ENCODE assay signal across 21 cellular contexts in the genomic region with DNA sequence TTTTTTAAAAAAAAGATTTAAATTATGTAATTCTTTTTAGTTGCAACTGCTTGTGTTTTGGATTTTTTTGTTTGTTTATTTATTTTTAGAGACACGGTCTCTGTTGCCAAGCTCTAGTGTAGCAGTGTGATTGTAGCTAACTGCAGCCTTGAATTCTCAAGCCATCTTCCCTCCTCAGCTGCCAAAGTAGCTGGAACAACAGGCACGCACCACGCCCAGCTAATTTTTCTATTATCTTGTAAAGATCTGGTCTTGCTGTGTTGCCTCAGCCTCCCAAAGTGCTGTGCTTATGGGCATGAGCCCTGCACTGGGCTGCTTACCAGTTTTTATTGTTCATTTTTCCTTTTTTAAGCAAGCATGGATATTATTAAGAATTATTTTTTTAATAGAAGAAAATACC. TPM values are rescaled to one million over a fixed set of nuclear protein-coding genes. Genes with fewer than 3 reads are reported as not detected.
A peak's percentile ranks its signal among the peaks of the same experiment; 100 is the strongest.
DNase-seq lines count a peak whose midpoint lies in the region; ATAC-seq and TF ChIP-seq lines count a peak whose summit lies in the region.
"Had no signal": no experiment of that assay in that cellular context is flagged by ENCODE, and none has a peak within 500 bp of the region (broad histone marks: within the 10 kb centered on the region; RNA-seq: fewer than 3 reads in every experiment).

No MANE protein-coding gene starts in this region.

- H3K27ac Mint-ChIP-seq in mesothelial cell of epicardium, result peak overlapping the region; percentile 80
- H3K27ac Mint-ChIP-seq: activated CD4-positive, alpha-beta T cell treated with anti-CD3 and anti-CD28 coated beads for 36 hours; activated naive CD8-positive, alpha-beta T cell; activated T-helper 1 cell treated with anti-CD3 and anti-CD28 coated beads, Interleukin-12 subunit alpha, Interleukin-12 subunit beta, Interleukin-2, Interleukin-4 antibody, amounts not matched to agents 30 ng/mL and 10 ng/mL and 1 ng/mL, durations not matched to agents 14 hours and 24 hours and 36 hours; CD4-positive, CD25-positive, alpha-beta regulatory T cell had no signal

- DNase-seq in COR-L47 (lab: John Stamatoyannopoulos, UW), result peak; percentile 19
- peak; percentile 26 to 49 for DNase-seq in NCI-H526 (lab: John Stamatoyannopoulos, UW)
- DNase-seq in fibroblast of gingiva (ENCODE audit: low read depth), result peak; percentile 47
- no peak for DNase-seq in mesothelial cell of epicardium (ENCODE audit: low spot score in 2 of 2, unreplicated experiment in 2 of 2)
- no peak for DNase-seq in DMS79 treated with DMSO at 0.1 percent for 48 hours (lab: John Stamatoyannopoulos, UW)
- no peak for DNase-seq in HT-29 (ENCODE audit: low spot score)
- no peak for DNase-seq in NCI-H128 (lab: John Stamatoyannopoulos, UW; ENCODE audit: unreplicated experiment)
- DNase-seq: activated CD4-positive, alpha-beta T cell treated with anti-CD3 and anti-CD28 coated beads for 36 hours; CD4-positive, CD25-positive, alpha-beta regulatory T cell; foreskin keratinocyte; KG1; NCI-H2029; stimulated activated CD4-positive, alpha-beta T cell treated with anti-CD3 and anti-CD28 coated beads, Interleukin-1b, Interleukin-23, amount 100 ng/mL, for 48 hours; SW 1271 had no signal

- H3K4me1 Mint-ChIP-seq in mesothelial cell of epicardium, result peaks cover 48% of the 10 kb centered on the region
- H3K4me1 Mint-ChIP-seq: activated CD4-positive, alpha-beta T cell treated with anti-CD3 and anti-CD28 coated beads for 36 hours had no signal

- TF ChIP-seq CTCF in mesothelial cell of epicardium (IDR thresholded peaks at IDR 0.05; ENCODE audit: unreplicated experiment), result no peak

- H3K9me3 Mint-ChIP-seq in mesothelial cell of epicardium, result peaks cover 28% of the 10 kb centered on the region

- ATAC-seq in GM21526 (IDR thresholded peaks at IDR 0.05; ENCODE audit: low FRiP score, unreplicated experiment), result no peak
- ATAC-seq: activated CD4-positive, alpha-beta T cell treated with anti-CD3 and anti-CD28 coated beads for 36 hours; foreskin keratinocyte; stimulated activated memory B cell treated with anti-CD40 and anti-IgM and Interleukin-4, amounts not matched to agents 10 μg/mL and 1 μg/mL and 100 μg/mL, for 72 hours had no signal

- H3K27me3 Mint-ChIP-seq in mesothelial cell of epicardium (ENCODE audit: low read depth), result no peaks in the 10 kb centered on the region
- H3K27me3 Mint-ChIP-seq: activated CD4-positive, alpha-beta T cell treated with anti-CD3 and anti-CD28 coated beads for 36 hours; activated naive CD8-positive, alpha-beta T cell; memory B cell; stimulated activated memory B cell treated with anti-CD40 and anti-IgM and Interleukin-4, amounts not matched to agents 10 μg/mL and 1 μg/mL and 100 μg/mL, for 72 hours had no signal

- peaks cover 18% of the 10 kb centered on the region for H3K36me3 Mint-ChIP-seq in mesothelial cell of epicardium
- H3K36me3 Mint-ChIP-seq: CD4-positive, CD25-positive, alpha-beta regulatory T cell; memory B cell; stimulated activated memory B cell treated with anti-CD40 and anti-IgM and Interleukin-4, amounts not matched to agents 10 μg/mL and 1 μg/mL and 100 μg/mL, for 72 hours had no signal

- H3K4me3 Mint-ChIP-seq in mesothelial cell of epicardium, result no peak overlapping the region
- H3K4me3 Mint-ChIP-seq: activated CD4-positive, alpha-beta T cell treated with anti-CD3 and anti-CD28 coated beads for 36 hours; activated naive CD8-positive, alpha-beta T cell; activated T-helper 1 cell treated with anti-CD3 and anti-CD28 coated beads, Interleukin-12 subunit alpha, Interleukin-12 subunit beta, Interleukin-2, Interleukin-4 antibody, amounts not matched to agents 30 ng/mL and 10 ng/mL and 1 ng/mL, durations not matched to agents 14 hours and 24 hours and 36 hours; CD4-positive, CD25-positive, alpha-beta regulatory T cell; memory B cell; nephron; stimulated activated memory B cell treated with anti-CD40 and anti-IgM and Interleukin-4, amounts not matched to agents 10 μg/mL and 1 μg/mL and 100 μg/mL, for 72 hours had no signal

RNA-seq across cellular contexts. Expression of a gene that starts 10.6 kb away (rescaled TPM):
- total RNA-seq in mesothelial cell of epicardium, result 2.3 to 2.4 TPM (median 2.4 TPM) in 3 replicates
- not detected in 2 replicates for total RNA-seq in HT-29 (2014; rRNA removed; shearing (Covaris generic))
- total RNA-seq: activated CD4-positive, alpha-beta T cell treated with anti-CD3 and anti-CD28 coated beads for 36 hours; activated T-helper 1 cell treated with anti-CD3 and anti-CD28 coated beads, Interleukin-12 subunit alpha, Interleukin-12 subunit beta, Interleukin-2, Interleukin-4 antibody, amounts not matched to agents 30 ng/mL and 10 ng/mL and 1 ng/mL, durations not matched to agents 14 hours and 24 hours and 36 hours; CD4-positive, CD25-positive, alpha-beta regulatory T cell; foreskin keratinocyte; NCI-H460 had no signal

RNA-seq across cellular contexts. Expression of a gene that starts 31.7 kb away (rescaled TPM):
- 202 to 221 TPM (median 202 TPM) in 3 replicates for total RNA-seq in mesothelial cell of epicardium
- 0.21 and 0.64 TPM in 2 replicates for total RNA-seq in HT-29 (2014; rRNA removed; shearing (Covaris generic))
- total RNA-seq: activated CD4-positive, alpha-beta T cell treated with anti-CD3 and anti-CD28 coated beads for 36 hours; activated T-helper 1 cell treated with anti-CD3 and anti-CD28 coated beads, Interleukin-12 subunit alpha, Interleukin-12 subunit beta, Interleukin-2, Interleukin-4 antibody, amounts not matched to agents 30 ng/mL and 10 ng/mL and 1 ng/mL, durations not matched to agents 14 hours and 24 hours and 36 hours; foreskin keratinocyte; NCI-H460 had no signal

RNA-seq across cellular contexts. Expression of a gene that starts 40.0 kb away (rescaled TPM):
- total RNA-seq in mesothelial cell of epicardium, result 1.4 to 1.5 TPM (median 1.5 TPM) in 3 replicates
- total RNA-seq in HT-29 (2014; rRNA removed; shearing (Covaris generic)), result not detected in 2 replicates
- total RNA-seq: activated CD4-positive, alpha-beta T cell treated with anti-CD3 and anti-CD28 coated beads for 36 hours; activated T-helper 1 cell treated with anti-CD3 and anti-CD28 coated beads, Interleukin-12 subunit alpha, Interleukin-12 subunit beta, Interleukin-2, Interleukin-4 antibody, amounts not matched to agents 30 ng/mL and 10 ng/mL and 1 ng/mL, durations not matched to agents 14 hours and 24 hours and 36 hours; CD4-positive, CD25-positive, alpha-beta regulatory T cell; foreskin keratinocyte; NCI-H460 had no signal

RNA-seq across cellular contexts. Expression of a gene that starts 50.5 kb away (rescaled TPM):
- 1.3 to 1.7 TPM (median 1.4 TPM) in 3 replicates for total RNA-seq in mesothelial cell of epicardium
- 0.89 and 0.99 TPM in 2 replicates for total RNA-seq in HT-29 (2014; rRNA removed; shearing (Covaris generic))

RNA-seq across cellular contexts. Expression of a gene that starts 50.7 kb away (rescaled TPM):
- total RNA-seq in mesothelial cell of epicardium, result 72.8 to 81.5 TPM (median 77.0 TPM) in 3 replicates
- 18.0 and 28.8 TPM in 2 replicates for total RNA-seq in HT-29 (2014; rRNA removed; shearing (Covaris generic))

Comparison
In these comparisons a context has a peak if more than half of its experiments do, and no peak if none do; other contexts are left out.
1. DNase-seq: peak in COR-L47 (single experiment), NCI-H526 (2 of 2) and fibroblast of gingiva (single experiment); none in mesothelial cell of epicardium (0 of 2), DMS79 treated with DMSO at 0.1 percent for 48 hours (single experiment), HT-29 (single experiment) and NCI-H128 (single experiment).
2. RNA of a gene that starts 31.7 kb away (total RNA-seq): 202 to 221 TPM in mesothelial cell of epicardium; 0.21 to 0.64 TPM in HT-29; every median in the first group is over 100 times any median in the second.